Comparison of ENCODE assay signal across 10 cellular contexts in the genomic region with DNA sequence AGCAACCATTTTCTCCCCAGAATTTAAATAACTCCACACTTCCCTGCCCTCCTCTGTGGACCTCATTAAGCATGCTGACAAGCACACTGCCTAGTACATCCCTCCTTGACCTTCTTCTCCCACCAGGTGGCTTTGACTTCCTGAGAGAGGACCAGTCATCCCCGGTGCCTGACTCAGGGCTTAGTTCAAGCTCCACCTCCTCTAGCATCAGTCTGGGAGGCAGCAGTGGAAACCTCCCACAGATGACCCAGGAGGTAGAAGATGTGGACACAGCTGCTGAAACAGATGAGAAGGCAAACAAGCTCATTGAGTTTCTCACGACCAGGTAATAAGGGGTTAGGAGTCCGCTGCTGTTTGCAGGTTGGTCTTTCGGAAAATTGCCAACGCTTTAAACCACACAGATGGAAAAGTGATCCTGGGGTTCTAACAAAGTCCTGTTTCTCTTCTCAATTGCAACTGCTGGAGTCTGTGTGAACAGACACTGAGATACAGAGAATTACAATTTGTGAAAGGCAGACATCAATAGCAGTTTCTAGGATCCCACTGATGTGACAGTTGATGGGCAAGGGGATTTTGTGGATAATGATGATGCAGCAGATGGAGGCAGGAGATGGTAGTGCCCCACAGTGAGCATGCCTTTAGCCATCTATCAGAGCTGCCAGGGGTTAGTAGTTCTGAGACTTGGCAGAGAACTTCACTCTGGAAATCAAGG.
DNase-seq lines count a peak whose midpoint lies in the region; ATAC-seq lines count a peak whose summit lies in the region.
"Had no signal": no experiment of that assay in that cellular context is flagged by ENCODE, and none has a peak within 500 bp of the region (broad histone marks: within the 10 kb centered on the region; RNA-seq: fewer than 3 reads in every experiment).

No MANE protein-coding gene starts in this region.

- no peak for ATAC-seq in GM19397 (IDR thresholded peaks at IDR 0.05; ENCODE audit: unreplicated experiment)

- DNase-seq in EH (ENCODE audit: low read depth): peak; percentile 47
- peak; percentile 94 for DNase-seq in NCI-H1092 treated with DMSO at 0.1 percent for 48 hours (lab: John Stamatoyannopoulos, UW)
- DNase-seq in SHP77 treated with DMSO at 0.1 percent for 48 hours (lab: John Stamatoyannopoulos, UW): peak; percentile 95
- DNase-seq in iris pigment epithelial cell (ENCODE audit: low read depth): peak; percentile 93
- DNase-seq in activated CD4-positive, CD25-positive, alpha-beta regulatory T cell (lab: John Stamatoyannopoulos, UW): no peak
- no peak for DNase-seq in NCI-H526 (lab: John Stamatoyannopoulos, UW)
- DNase-seq in T-helper 1 cell: no peak
- DNase-seq: GF-D8; stimulated activated CD4-positive, alpha-beta T cell treated with anti-CD3 and anti-CD28 coated beads, Interleukin-2, amount 100 ng/mL, for 24 hours had no signal

Comparison
In these comparisons a context has a peak if more than half of its experiments do, and no peak if none do; other contexts are left out.
1. DNase-seq: peak in EH (single experiment), NCI-H1092 treated with DMSO at 0.1 percent for 48 hours (single experiment), SHP77 treated with DMSO at 0.1 percent for 48 hours (single experiment) and iris pigment epithelial cell (single experiment); none in activated CD4-positive, CD25-positive, alpha-beta regulatory T cell (0 of 4), NCI-H526 (0 of 2) and T-helper 1 cell (0 of 5).